In genomic region chr16:84742561-84743200, GRCh38 we compare ENCODE assay signal across 19 cellular contexts. TPM values are rescaled to one million over a fixed set of nuclear protein-coding genes. Genes with fewer than 3 reads are reported as not detected.
DNase-seq lines count a peak whose midpoint lies in the region; ATAC-seq and TF ChIP-seq lines count a peak whose summit lies in the region.
"Had no signal": no experiment of that assay in that cellular context is flagged by ENCODE, and none has a peak within 500 bp of the region (broad histone marks: within the 10 kb centered on the region; RNA-seq: fewer than 3 reads in every experiment).

No MANE protein-coding gene starts in this region.

- TF ChIP-seq POLR2A in erythroblast (IDR thresholded peaks at IDR 0.05; ENCODE audit: low read length) (no peak), breast epithelium (IDR thresholded peaks at IDR 0.05) (no peak)

- no peak for TF ChIP-seq CTCF in breast epithelium (IDR thresholded peaks at IDR 0.05)

- no peaks in the 10 kb centered on the region for H3K36me3 ChIP-seq in breast epithelium
- H3K36me3 ChIP-seq: thoracic aorta had no signal

- H3K27ac Mint-ChIP-seq in activated CD4-positive, alpha-beta T cell treated with anti-CD3 and anti-CD28 coated beads for 36 hours, result peak overlapping the region; percentile 62
- H3K27ac Mint-ChIP-seq in activated CD4-positive, alpha-beta T cell treated with anti-CD3 and anti-CD28 coated beads, Interleukin-2, amount 10 ng/mL, durations not matched to agents 7 days and 5 days, result no peak overlapping the region
- H3K27ac Mint-ChIP-seq: CD4-positive, alpha-beta T cell had no signal

- no peak for DNase-seq in activated CD4-positive, alpha-beta T cell treated with anti-CD3 and anti-CD28 coated beads for 36 hours
- no peak for DNase-seq in activated CD4-positive, alpha-beta T cell treated with anti-CD3 and anti-CD28 coated beads, Interleukin-2, amount 10 ng/mL, durations not matched to agents 7 days and 5 days
- DNase-seq in SIG-M5 treated with dmso at 0.1 percent for 504 hours (lab: John Stamatoyannopoulos, UW; ENCODE audit: unreplicated experiment), result peak; percentile 75
- DNase-seq in erythroblast (lab: John Stamatoyannopoulos, UW), result peak; percentile 56 to 64
- peak in 2 of 49 donors; percentile 26 to 57 for DNase-seq in substantia nigra (lab: John Stamatoyannopoulos, UW)
- DNase-seq in breast epithelium (ENCODE audit: low spot score in 2 of 2), result no peak
- DNase-seq: 8988T; activated CD8-positive, alpha-beta memory T cell treated with anti-CD3 and anti-CD28 coated beads, Interleukin-2, amount 50 U/mL, for 48 hours; activated naive CD4-positive, alpha-beta T cell; CD4-positive, alpha-beta T cell; effector memory CD8-positive, alpha-beta T cell; GOT3; NCI-H774 had no signal

- H3K9me3 Mint-ChIP-seq in activated CD4-positive, alpha-beta T cell treated with anti-CD3 and anti-CD28 coated beads for 36 hours (ENCODE audit: low read depth), result no peaks in the 10 kb centered on the region
- no peaks in the 10 kb centered on the region for H3K9me3 Mint-ChIP-seq in activated CD4-positive, alpha-beta T cell treated with anti-CD3 and anti-CD28 coated beads, Interleukin-2, amount 10 ng/mL, durations not matched to agents 7 days and 5 days
- H3K9me3 Mint-ChIP-seq: CD4-positive, alpha-beta T cell; effector memory CD8-positive, alpha-beta T cell; neural crest cell had no signal

- peaks cover 41% of the 10 kb centered on the region for H3K36me3 Mint-ChIP-seq in activated CD4-positive, alpha-beta T cell treated with anti-CD3 and anti-CD28 coated beads for 36 hours (ENCODE audit: low read depth)
- H3K36me3 Mint-ChIP-seq in activated CD4-positive, alpha-beta T cell treated with anti-CD3 and anti-CD28 coated beads, Interleukin-2, amount 10 ng/mL, durations not matched to agents 7 days and 5 days (ENCODE audit: low read depth), result peaks cover 15% of the 10 kb centered on the region

- intact Hi-C loops in activated CD4-positive, alpha-beta T cell treated with anti-CD3 and anti-CD28 coated beads for 36 hours (cut with DNase I, micrococcal nuclease), result no loop called here
- intact Hi-C loops in breast epithelium (cut with DNase I; ENCODE audit: low total_unique reads), result no loop called here

- H3K4me3 Mint-ChIP-seq in activated CD4-positive, alpha-beta T cell treated with anti-CD3 and anti-CD28 coated beads for 36 hours, result no peak overlapping the region
- H3K4me3 Mint-ChIP-seq in activated CD4-positive, alpha-beta T cell treated with anti-CD3 and anti-CD28 coated beads, Interleukin-2, amount 10 ng/mL, durations not matched to agents 7 days and 5 days, result no peak overlapping the region
- H3K4me3 Mint-ChIP-seq: CD4-positive, alpha-beta T cell; effector memory CD8-positive, alpha-beta T cell; neural crest cell had no signal

- H3K27ac ChIP-seq in substantia nigra (ENCODE audit: low read depth, low read length, poor library complexity, severe bottlenecking) (peak overlapping the region; percentile 82), breast epithelium (no peak overlapping the region)
- H3K27ac ChIP-seq: right atrium auricular region, thoracic aorta had no signal

- no peak for ATAC-seq in activated CD4-positive, alpha-beta T cell treated with anti-CD3 and anti-CD28 coated beads for 36 hours
- ATAC-seq in GM19023 (IDR thresholded peaks at IDR 0.05; ENCODE audit: unreplicated experiment), result no peak
- no peak for ATAC-seq in HG03378 (IDR thresholded peaks at IDR 0.05; ENCODE audit: unreplicated experiment)
- ATAC-seq: activated CD4-positive, CD25-positive, alpha-beta regulatory T cell treated with anti-CD3 and anti-CD28 coated beads, Interleukin-2, amount 50 U/mL, for 24 hours; effector memory CD8-positive, alpha-beta T cell had no signal

- CTCF ChIA-PET in activated CD4-positive, alpha-beta T cell treated with anti-CD3 and anti-CD28 coated beads for 36 hours (lab: Charles Lee), result no interaction called here
- CTCF ChIA-PET in activated CD4-positive, alpha-beta T cell treated with anti-CD3 and anti-CD28 coated beads, Interleukin-2, amount 10 ng/mL, durations not matched to agents 7 days and 5 days (lab: Charles Lee), result interaction anchor here (1.0 kb wide), 1 partner anchor 42 kb away, joined by 3 read pairs; no protein-coding TSS in a partner anchor

- H3K9me3 ChIP-seq in breast epithelium, result no peaks in the 10 kb centered on the region
- H3K9me3 ChIP-seq: right atrium auricular region, thoracic aorta had no signal

- POLR2A ChIA-PET in activated CD4-positive, alpha-beta T cell treated with anti-CD3 and anti-CD28 coated beads for 36 hours (lab: Charles Lee), result no interaction called here
- POLR2A ChIA-PET in activated CD4-positive, alpha-beta T cell treated with anti-CD3 and anti-CD28 coated beads, Interleukin-2, amount 10 ng/mL, durations not matched to agents 7 days and 5 days (lab: Charles Lee), result interaction anchor here (0.6 kb wide), 1 partner anchor 29 kb away, joined by 5 read pairs; no protein-coding TSS in a partner anchor

- peaks cover 36% of the 10 kb centered on the region for H3K4me1 Mint-ChIP-seq in activated CD4-positive, alpha-beta T cell treated with anti-CD3 and anti-CD28 coated beads for 36 hours
- H3K4me1 Mint-ChIP-seq in activated CD4-positive, alpha-beta T cell treated with anti-CD3 and anti-CD28 coated beads, Interleukin-2, amount 10 ng/mL, durations not matched to agents 7 days and 5 days, result peaks cover 40% of the 10 kb centered on the region

- H3K27me3 Mint-ChIP-seq in activated CD4-positive, alpha-beta T cell treated with anti-CD3 and anti-CD28 coated beads for 36 hours, result no peaks in the 10 kb centered on the region
- no peaks in the 10 kb centered on the region for H3K27me3 Mint-ChIP-seq in activated CD4-positive, alpha-beta T cell treated with anti-CD3 and anti-CD28 coated beads, Interleukin-2, amount 10 ng/mL, durations not matched to agents 7 days and 5 days
- H3K27me3 Mint-ChIP-seq: CD4-positive, alpha-beta T cell; effector memory CD8-positive, alpha-beta T cell had no signal

- H3K27me3 ChIP-seq in breast epithelium, result no peaks in the 10 kb centered on the region
- H3K27me3 ChIP-seq: right atrium auricular region had no signal

- no peak overlapping the region for H3K4me3 ChIP-seq in breast epithelium
- H3K4me3 ChIP-seq: right atrium auricular region, thoracic aorta had no signal

- H3K4me1 ChIP-seq in breast epithelium, result no peaks in the 10 kb centered on the region

RNA-seq across cellular contexts. Expression of gene USP10, which starts 42.9 kb away (rescaled TPM):
- total RNA-seq in activated CD4-positive, alpha-beta T cell treated with anti-CD3 and anti-CD28 coated beads for 36 hours, result 100 to 1,000 TPM; 117 to 133 TPM
- total RNA-seq in activated CD4-positive, alpha-beta T cell treated with anti-CD3 and anti-CD28 coated beads, Interleukin-2, amount 10 ng/mL, durations not matched to agents 7 days and 5 days, result 10 to 100 TPM; 86.5 to 99.0 TPM
- total RNA-seq in breast epithelium, result 10 to 100 TPM; 30.4 to 70.8 (median 51.5) TPM

Comparison
In these comparisons a context has a peak if more than half of its experiments do, and no peak if none do; other contexts are left out.
1. DNase-seq: peak in SIG-M5 treated with dmso at 0.1 percent for 504 hours (single experiment) and erythroblast (2 of 2); none in activated CD4-positive, alpha-beta T cell treated with anti-CD3 and anti-CD28 coated beads for 36 hours (single experiment), activated CD4-positive, alpha-beta T cell treated with anti-CD3 and anti-CD28 coated beads, Interleukin-2, amount 10 ng/mL, durations not matched to agents 7 days and 5 days (single experiment) and breast epithelium (0 of 2).